In genomic region chr19:12043752-12044422, GRCh38 we compare ENCODE assay signal across 1 cellular context.
TF ChIP-seq lines count a peak whose summit lies in the region.

No MANE protein-coding gene starts in this region.

TF ChIP-seq in GM23338, 12 proteins besides CTCF, POLR2A, EP300 and RAD21 (continued from another document):
- TF ChIP-seq ZNF462 (CRISPR knock-in tag; IDR thresholded peaks at IDR 0.05) (no peak), NANOG (IDR thresholded peaks at IDR 0.05; ENCODE audit: borderline replicate concordance) (no peak), POLR2AphosphoS5 (IDR thresholded peaks at IDR 0.05; ENCODE audit: low read depth) (no peak), REST (IDR thresholded peaks at IDR 0.05; ENCODE audit: unreplicated experiment) (no peak), CREB1 (CRISPR knock-in tag; IDR thresholded peaks at IDR 0.05; ENCODE audit: low read depth) (no peak), JUNB (IDR thresholded peaks at IDR 0.05; ENCODE audit: unreplicated experiment) (no peak), ZNF331 (CRISPR knock-in tag; IDR thresholded peaks at IDR 0.05; ENCODE audit: low read depth) (no peak), EZH2phosphoT487 (IDR thresholded peaks at IDR 0.05; ENCODE audit: unreplicated experiment) (no peak), ETS1 (IDR thresholded peaks at IDR 0.05) (no peak)
TF ChIP-seq in GM23338: peak in this region for 0.
